In genomic region chr19:35495107-35496064, GRCh38 we compare ENCODE assay signal across 8 cellular contexts. TPM values are rescaled to one million over a fixed set of nuclear protein-coding genes. Genes with fewer than 3 reads are reported as not detected.
A peak's percentile ranks its signal among the peaks of the same experiment; 100 is the strongest.
DNase-seq lines count a peak whose midpoint lies in the region; ATAC-seq lines count a peak whose summit lies in the region.

No MANE protein-coding gene starts in this region.

- peaks cover 2% of the 10 kb centered on the region for H3K4me1 Mint-ChIP-seq in activated naive CD8-positive, alpha-beta T cell treated with anti-CD3 and anti-CD28 coated beads, Interleukin-2, amount 10 ng/mL, durations not matched to agents 7 days and 5 days

- no peak overlapping the region for H3K27ac Mint-ChIP-seq in activated naive CD8-positive, alpha-beta T cell treated with anti-CD3 and anti-CD28 coated beads, Interleukin-2, amount 10 ng/mL, durations not matched to agents 7 days and 5 days

- POLR2A ChIA-PET in activated naive CD8-positive, alpha-beta T cell treated with anti-CD3 and anti-CD28 coated beads, Interleukin-2, amount 10 ng/mL, durations not matched to agents 7 days and 5 days (lab: Charles Lee), result interaction anchor here (0.6 kb wide), 1 partner anchor 415 kb away, joined by 3 read pairs; no protein-coding TSS in a partner anchor

- H3K9me3 Mint-ChIP-seq in activated naive CD8-positive, alpha-beta T cell treated with anti-CD3 and anti-CD28 coated beads, Interleukin-2, amount 10 ng/mL, durations not matched to agents 7 days and 5 days, result no peaks in the 10 kb centered on the region

- peak overlapping the region; percentile 37 for H3K4me3 Mint-ChIP-seq in activated naive CD8-positive, alpha-beta T cell treated with anti-CD3 and anti-CD28 coated beads, Interleukin-2, amount 10 ng/mL, durations not matched to agents 7 days and 5 days

- ATAC-seq in activated naive CD8-positive, alpha-beta T cell treated with anti-CD3 and anti-CD28 coated beads, Interleukin-2, amount 10 ng/mL, durations not matched to agents 7 days and 5 days (ENCODE audit: low read depth), result peak; percentile 85
- ATAC-seq in HG02840 (IDR thresholded peaks at IDR 0.05; ENCODE audit: low FRiP score, unreplicated experiment), result no peak

- H3K36me3 Mint-ChIP-seq in activated naive CD8-positive, alpha-beta T cell treated with anti-CD3 and anti-CD28 coated beads, Interleukin-2, amount 10 ng/mL, durations not matched to agents 7 days and 5 days, result no peaks in the 10 kb centered on the region

- H3K27me3 Mint-ChIP-seq in activated naive CD8-positive, alpha-beta T cell treated with anti-CD3 and anti-CD28 coated beads, Interleukin-2, amount 10 ng/mL, durations not matched to agents 7 days and 5 days, result peaks cover 19% of the 10 kb centered on the region

- DNase-seq in EL (peak; percentile 60), HuH-7.5 (ENCODE audit: low spot score) (peak; percentile 89), SW480 (ENCODE audit: low spot score) (peak; percentile 77), cardiac septum (ENCODE audit: low spot score) (peak; percentile 88), retina (peak; percentile 78), T1000 (lab: John Stamatoyannopoulos, UW) (no peak)
- peak; percentile 73 for DNase-seq in activated naive CD8-positive, alpha-beta T cell treated with anti-CD3 and anti-CD28 coated beads, Interleukin-2, amount 10 ng/mL, durations not matched to agents 7 days and 5 days

- intact Hi-C loops in cardiac septum (cut with DNase I), result loop anchor here (1.0 kb wide), 1 partner anchor 143 kb away; no protein-coding TSS in a partner anchor

RNA-seq across cellular contexts. Expression of gene KRTDAP, which starts 5.1 kb away (rescaled TPM):
- total RNA-seq in activated naive CD8-positive, alpha-beta T cell treated with anti-CD3 and anti-CD28 coated beads, Interleukin-2, amount 10 ng/mL, durations not matched to agents 7 days and 5 days, result not detected
- not detected for total RNA-seq in cardiac septum

RNA-seq across cellular contexts. Expression of gene DMKN, which starts 18.1 kb away (rescaled TPM):
- total RNA-seq in activated naive CD8-positive, alpha-beta T cell treated with anti-CD3 and anti-CD28 coated beads, Interleukin-2, amount 10 ng/mL, durations not matched to agents 7 days and 5 days, result 1 to 10 TPM; 2.5 to 3.5 TPM
- 4.2 TPM for total RNA-seq in cardiac septum

RNA-seq across cellular contexts. Expression of gene SBSN, which starts 32.7 kb away (rescaled TPM):
- not detected for total RNA-seq in activated naive CD8-positive, alpha-beta T cell treated with anti-CD3 and anti-CD28 coated beads, Interleukin-2, amount 10 ng/mL, durations not matched to agents 7 days and 5 days
- total RNA-seq in cardiac septum, result not detected

RNA-seq across cellular contexts. Expression of gene GAPDHS, which starts 37.9 kb away (rescaled TPM):
- not detected for total RNA-seq in activated naive CD8-positive, alpha-beta T cell treated with anti-CD3 and anti-CD28 coated beads, Interleukin-2, amount 10 ng/mL, durations not matched to agents 7 days and 5 days
- total RNA-seq in cardiac septum, result not detected

RNA-seq across cellular contexts. Expression of gene FFAR2, which starts 47.3 kb away (rescaled TPM):
- total RNA-seq in activated naive CD8-positive, alpha-beta T cell treated with anti-CD3 and anti-CD28 coated beads, Interleukin-2, amount 10 ng/mL, durations not matched to agents 7 days and 5 days, result not detected
- total RNA-seq in cardiac septum, result 0.97 TPM
